In the genomic region with DNA sequence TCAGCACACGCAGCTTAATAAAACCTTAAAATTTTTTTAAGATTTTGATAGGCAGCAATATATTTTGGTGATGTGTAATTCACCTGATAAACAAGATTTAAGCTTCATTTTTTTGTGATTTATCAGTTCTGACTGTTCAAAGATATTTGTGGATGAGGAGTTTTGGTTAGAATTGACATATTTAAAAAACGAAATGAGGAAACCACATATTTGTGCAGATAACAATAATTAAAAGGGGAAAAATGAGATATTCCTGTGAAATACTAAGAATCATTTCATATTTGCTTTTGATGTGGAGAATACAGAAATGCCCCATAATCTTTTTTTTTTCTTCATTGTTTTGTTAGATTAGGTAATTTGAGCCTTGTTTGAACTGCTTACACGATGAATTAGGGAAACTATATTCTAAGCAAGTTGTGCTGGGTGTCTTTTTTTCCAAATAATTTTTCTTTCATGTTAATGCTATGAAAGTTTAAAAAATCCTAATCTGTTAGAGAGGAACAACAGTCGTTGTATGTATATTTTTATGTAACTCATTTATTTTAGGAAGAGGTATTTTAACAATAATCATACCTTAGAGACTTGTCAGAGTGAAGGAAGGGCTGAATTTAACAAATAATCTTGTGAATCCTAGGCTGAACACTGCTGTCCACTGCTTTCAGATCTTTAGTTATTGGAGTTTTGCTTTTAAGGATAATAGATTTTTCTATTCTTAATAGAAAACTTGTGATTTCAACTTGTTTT, we compare ENCODE assay signal across 8 cellular contexts. TPM values are rescaled to one million over a fixed set of nuclear protein-coding genes. Genes with fewer than 3 reads are reported as not detected.
A peak's percentile ranks its signal among the peaks of the same experiment; 100 is the strongest.
DNase-seq lines count a peak whose midpoint lies in the region; ATAC-seq and TF ChIP-seq lines count a peak whose summit lies in the region.

No MANE protein-coding gene starts in this region.

- POLR2A ChIA-PET in CD4-positive, alpha-beta memory T cell (lab: Charles Lee; ENCODE audit: partially characterized antibody) = interaction anchor here (0.6 to 5.9 kb wide), 7 partner anchors 8 to 1828 kb away, joined by 3 to 62 read pairs (median 9); no protein-coding TSS in a partner anchor

- peaks cover 52% of the 10 kb centered on the region for H3K4me1 ChIP-seq in CD4-positive, alpha-beta memory T cell (ENCODE audit: insufficient read depth, low read length)

- H3K27ac ChIP-seq in CD4-positive, alpha-beta memory T cell (ENCODE audit: low read depth, low read length) = peak overlapping the region; percentile 71
- H3K27ac ChIP-seq in coronary artery = peak overlapping the region; percentile 96 to 99

- H3K9me3 Mint-ChIP-seq in CD4-positive, alpha-beta memory T cell = peaks cover 0 to 3% (median 0%) of the 10 kb centered on the region in 8 donors
- no peaks in the 10 kb centered on the region for H3K9me3 Mint-ChIP-seq in nephron progenitor cell

- no peak for TF ChIP-seq POLR2A in NB4 (IDR thresholded peaks at IDR 0.05; ENCODE audit: extremely low read depth, insufficient read length)

- H3K4me3 ChIP-seq in CD4-positive, alpha-beta memory T cell (ENCODE audit: low read length in 2 of 2) = peak overlapping the region; percentile 36 to 67
- H3K4me3 ChIP-seq in NB4 (ENCODE audit: low read depth, low read length) (peak overlapping the region; percentile 94), coronary artery (peak overlapping the region; percentile 86)

- no peaks in the 10 kb centered on the region for H3K36me3 ChIP-seq in CD4-positive, alpha-beta memory T cell (ENCODE audit: insufficient read depth, low read length)

- H3K9me3 ChIP-seq in CD4-positive, alpha-beta memory T cell (ENCODE audit: control insufficient read depth in 1 of 2, low read length in 2 of 2) = no peaks in the 10 kb centered on the region

- ATAC-seq in HG03108 (IDR thresholded peaks at IDR 0.05; ENCODE audit: unreplicated experiment) (no peak), HG03159 (IDR thresholded peaks at IDR 0.05; ENCODE audit: unreplicated experiment) (no peak), GM19397 (IDR thresholded peaks at IDR 0.05; ENCODE audit: unreplicated experiment) (no peak)

- H3K27me3 Mint-ChIP-seq in CD4-positive, alpha-beta memory T cell = no peaks in the 10 kb centered on the region
- H3K27me3 Mint-ChIP-seq in nephron progenitor cell (ENCODE audit: low read depth, poor library complexity) = no peaks in the 10 kb centered on the region

- intact Hi-C loops in CD4-positive, alpha-beta memory T cell (cut with micrococcal nuclease) = loop anchor here (1.0 to 10.0 kb wide), 5 partner anchors 10 to 604 kb away; a partner anchor contains a TSS

- DNase-seq in CD4-positive, alpha-beta memory T cell = no peak
- DNase-seq in NB4 (ENCODE audit: low read depth) (no peak), coronary artery (ENCODE audit: low spot score) (no peak), nephron progenitor cell (no peak), cortex of kidney (lab: John Stamatoyannopoulos, UW) (no peak)

- no peaks in the 10 kb centered on the region for H3K27me3 ChIP-seq in CD4-positive, alpha-beta memory T cell (ENCODE audit: insufficient read depth, low read length)

- H3K27ac Mint-ChIP-seq in CD4-positive, alpha-beta memory T cell = peak overlapping the region; percentile 89 to 98 (median 92)
- H3K27ac Mint-ChIP-seq in nephron progenitor cell = peak overlapping the region; percentile 29

- peak overlapping the region; percentile 88 to 93 (median 91) for H3K4me3 Mint-ChIP-seq in CD4-positive, alpha-beta memory T cell
- peak overlapping the region; percentile 90 for H3K4me3 Mint-ChIP-seq in nephron progenitor cell

- CTCF ChIA-PET in CD4-positive, alpha-beta memory T cell (lab: Charles Lee; ENCODE audit: partially characterized antibody) = interaction anchor here (1.7 kb wide), 1 partner anchor 10 kb away, joined by 7 read pairs; no protein-coding TSS in a partner anchor

- TF ChIP-seq CTCF in NB4 (IDR thresholded peaks at IDR 0.05; ENCODE audit: low read depth, low read length) = no peak
- TF ChIP-seq CTCF in coronary artery (IDR thresholded peaks at IDR 0.05) = no peak
- no peak for TF ChIP-seq CTCF in nephron progenitor cell (IDR thresholded peaks at IDR 0.05)

- peaks cover 7 to 29% of the 10 kb centered on the region in 2 donors for H3K36me3 Mint-ChIP-seq in CD4-positive, alpha-beta memory T cell
- peaks cover 8% of the 10 kb centered on the region for H3K36me3 Mint-ChIP-seq in nephron progenitor cell (ENCODE audit: low read depth)

- peaks cover 31 to 65% (median 44%) of the 10 kb centered on the region in 4 donors for H3K4me1 Mint-ChIP-seq in CD4-positive, alpha-beta memory T cell
- peaks cover 56% of the 10 kb centered on the region for H3K4me1 Mint-ChIP-seq in nephron progenitor cell

RNA-seq across cellular contexts. Expression of a gene that starts 4.0 kb away (rescaled TPM):
- 100 to 1,000 TPM; 118 to 131 TPM for total RNA-seq in CD4-positive, alpha-beta memory T cell
- 10 to 100 TPM in 1 of 2 donors, 1 to 10 TPM in 1; 5.4 to 26.5 TPM for polyA plus RNA-seq in CD4-positive, alpha-beta memory T cell
